In the genomic region with DNA sequence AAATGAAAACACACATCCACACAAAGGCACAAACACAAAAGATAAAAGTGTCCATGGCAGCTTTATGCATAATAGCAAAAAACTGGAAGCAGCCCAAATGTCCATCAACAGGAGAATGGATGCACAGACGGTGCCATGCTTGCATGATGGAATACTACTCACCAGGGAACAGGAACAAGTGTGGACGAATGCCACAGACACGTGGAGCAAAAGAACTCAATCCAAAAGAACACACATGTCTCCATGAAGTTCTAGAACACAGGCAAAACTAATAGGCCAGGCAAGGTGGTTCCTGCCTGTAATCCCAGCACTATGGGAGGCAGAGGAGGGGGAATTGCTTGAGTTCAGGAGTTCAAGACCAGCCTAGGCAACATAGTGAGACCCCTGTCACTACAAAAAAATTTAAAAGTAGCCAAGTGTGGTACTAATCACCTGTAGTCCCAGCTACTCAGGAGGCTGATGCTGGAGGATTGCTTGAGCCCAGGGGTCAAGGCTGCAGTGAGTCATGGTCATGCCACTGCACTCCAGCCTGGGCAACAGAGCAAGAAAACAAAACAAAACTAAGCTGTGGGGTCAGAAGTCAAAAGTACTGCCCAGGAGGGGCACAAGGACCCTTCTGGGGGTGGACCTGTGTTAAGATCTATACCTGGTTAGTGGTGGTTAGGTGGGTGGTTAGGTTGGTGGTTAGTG, we compare ENCODE assay signal across 17 cellular contexts. TPM values are rescaled to one million over a fixed set of nuclear protein-coding genes. Genes with fewer than 3 reads are reported as not detected.
DNase-seq lines count a peak whose midpoint lies in the region; ATAC-seq, FAIRE-seq and TF ChIP-seq lines count a peak whose summit lies in the region.
"Had no signal": no experiment of that assay in that cellular context is flagged by ENCODE, and none has a peak within 500 bp of the region (broad histone marks: within the 10 kb centered on the region; RNA-seq: fewer than 3 reads in every experiment).

No MANE protein-coding gene starts in this region.

- WGBS in endodermal cell (ENCODE audit: insufficient coverage in 1 of 2, insufficient read length in 1 of 2), 2 experiments: 91 to 100% methylated on average over 2 to 3 of the region's 3 CpGs
- 53 to 74% (median 54%) methylated on average over 3 of the region's 3 CpGs for WGBS in small intestine, 3 donors

- no peak for DNase-seq in activated CD4-positive, alpha-beta T cell treated with anti-CD3 and anti-CD28 coated beads, Interleukin-2, amount 10 ng/mL, durations not matched to agents 7 days and 5 days
- DNase-seq in activated CD4-positive, alpha-beta T cell treated with anti-CD3 and anti-CD28 coated beads for 1 hour: no peak
- DNase-seq in T-helper 17 cell (no peak), endodermal cell (no peak), osteocyte (ENCODE audit: extremely low spot score, unreplicated experiment) (no peak), small intestine (no peak), Kasumi-1 (lab: John Stamatoyannopoulos, UW) (no peak)
- DNase-seq: activated effector memory CD4-positive, alpha-beta T cell treated with anti-CD3 and anti-CD28 coated beads, Interleukin-2, amount 50 U/mL, for 16 hours; DMS 273 treated with DMSO at 0.1 percent for 48 hours; midbrain; NCI-H1105 treated with DMSO at 0.1 percent for 48 hours; NCI-H526 had no signal

- peak overlapping the region; percentile 37 for H3K27ac Mint-ChIP-seq in activated CD4-positive, alpha-beta T cell treated with anti-CD3 and anti-CD28 coated beads, Interleukin-2, amount 10 ng/mL, durations not matched to agents 7 days and 5 days
- H3K27ac Mint-ChIP-seq in T-helper 17 cell: peak overlapping the region; percentile 56
- peak overlapping the region; percentile 70 for H3K27ac Mint-ChIP-seq in endodermal cell
- peak overlapping the region; percentile 45 for H3K27ac Mint-ChIP-seq in osteocyte (ENCODE audit: unreplicated experiment)
- H3K27ac Mint-ChIP-seq: progenitor cell of endocrine pancreas had no signal

- H3K4me3 ChIP-seq in endodermal cell (ENCODE audit: low read length) (no peak overlapping the region), small intestine (ENCODE audit: low read depth in 1 of 2, low read length in 2 of 2) (no peak overlapping the region)
- H3K4me3 ChIP-seq: vagina had no signal

- H3K4me1 ChIP-seq in endodermal cell (ENCODE audit: control insufficient read depth, insufficient read depth, low read length) (no peaks in the 10 kb centered on the region), small intestine (ENCODE audit: control insufficient read depth in 2 of 2, insufficient read depth in 1 of 2, low read depth in 1 of 2, low read length in 1 of 2) (no peaks in the 10 kb centered on the region)
- H3K4me1 ChIP-seq: vagina had no signal

- no peak for FAIRE-seq in small intestine (lab: Jason Lieb, UNC)

- H3K27me3 Mint-ChIP-seq in activated CD4-positive, alpha-beta T cell treated with anti-CD3 and anti-CD28 coated beads, Interleukin-2, amount 10 ng/mL, durations not matched to agents 7 days and 5 days: no peaks in the 10 kb centered on the region
- H3K27me3 Mint-ChIP-seq in T-helper 17 cell (no peaks in the 10 kb centered on the region), endodermal cell (ENCODE audit: insufficient read depth) (no peaks in the 10 kb centered on the region), osteocyte (ENCODE audit: unreplicated experiment) (no peaks in the 10 kb centered on the region)

- no peak for TF ChIP-seq POLR2A in GM18505 (IDR thresholded peaks at IDR 0.05; ENCODE audit: borderline replicate concordance, extremely low read depth, insufficient read depth, insufficient read length)

- CTCF ChIA-PET in activated CD4-positive, alpha-beta T cell treated with anti-CD3 and anti-CD28 coated beads, Interleukin-2, amount 10 ng/mL, durations not matched to agents 7 days and 5 days (lab: Charles Lee): interaction anchor here (1.1 kb wide), 1 partner anchor 36 kb away, joined by 3 read pairs; no protein-coding TSS in a partner anchor

- peak overlapping the region; percentile 18 for H3K4me3 Mint-ChIP-seq in activated CD4-positive, alpha-beta T cell treated with anti-CD3 and anti-CD28 coated beads, Interleukin-2, amount 10 ng/mL, durations not matched to agents 7 days and 5 days
- H3K4me3 Mint-ChIP-seq in T-helper 17 cell: no peak overlapping the region
- no peak overlapping the region for H3K4me3 Mint-ChIP-seq in endodermal cell
- H3K4me3 Mint-ChIP-seq in osteocyte (ENCODE audit: unreplicated experiment): no peak overlapping the region
- H3K4me3 Mint-ChIP-seq: WTC11 had no signal

- no peak for ATAC-seq in T-helper 17 cell
- ATAC-seq in GM18505 (IDR thresholded peaks at IDR 0.05; ENCODE audit: unreplicated experiment): no peak
- ATAC-seq: Right ventricle myocardium inferior, WTC11 had no signal

- H3K36me3 ChIP-seq in endodermal cell (ENCODE audit: control insufficient read depth, insufficient read depth, low read length) (no peaks in the 10 kb centered on the region), small intestine (ENCODE audit: control insufficient read depth in 2 of 2, insufficient read depth in 2 of 2, low read length in 2 of 2) (no peaks in the 10 kb centered on the region)
- H3K36me3 ChIP-seq: vagina had no signal

- no peak overlapping the region for H3K27ac ChIP-seq in endodermal cell (ENCODE audit: low read depth, low read length)
- no peak overlapping the region for H3K27ac ChIP-seq in small intestine (ENCODE audit: low read depth in 1 of 2, low read length in 1 of 2)
- H3K27ac ChIP-seq: vagina had no signal

- H3K9me3 Mint-ChIP-seq in activated CD4-positive, alpha-beta T cell treated with anti-CD3 and anti-CD28 coated beads, Interleukin-2, amount 10 ng/mL, durations not matched to agents 7 days and 5 days: no peaks in the 10 kb centered on the region
- H3K9me3 Mint-ChIP-seq in endodermal cell (no peaks in the 10 kb centered on the region), osteocyte (ENCODE audit: unreplicated experiment) (no peaks in the 10 kb centered on the region)
- H3K9me3 Mint-ChIP-seq: WTC11 had no signal

- no peak overlapping the region for H3K9ac ChIP-seq in endodermal cell (ENCODE audit: extremely low read depth, low read length, poor library complexity, severe bottlenecking)

- POLR2A ChIA-PET in activated CD4-positive, alpha-beta T cell treated with anti-CD3 and anti-CD28 coated beads, Interleukin-2, amount 10 ng/mL, durations not matched to agents 7 days and 5 days (lab: Charles Lee): no interaction called here

- no peaks in the 10 kb centered on the region for H3K27me3 ChIP-seq in endodermal cell (ENCODE audit: control insufficient read depth, insufficient read depth, low read length, poor library complexity, severe bottlenecking)
- H3K27me3 ChIP-seq in small intestine (ENCODE audit: control insufficient read depth in 2 of 2, insufficient read depth in 2 of 2, low read length in 2 of 2): no peaks in the 10 kb centered on the region
- H3K27me3 ChIP-seq: vagina had no signal

- H3K36me3 Mint-ChIP-seq in activated CD4-positive, alpha-beta T cell treated with anti-CD3 and anti-CD28 coated beads, Interleukin-2, amount 10 ng/mL, durations not matched to agents 7 days and 5 days (ENCODE audit: low read depth): no peaks in the 10 kb centered on the region
- H3K36me3 Mint-ChIP-seq in T-helper 17 cell (ENCODE audit: low read depth): no peaks in the 10 kb centered on the region
- no peaks in the 10 kb centered on the region for H3K36me3 Mint-ChIP-seq in endodermal cell (ENCODE audit: low read depth)
- H3K36me3 Mint-ChIP-seq in osteocyte (ENCODE audit: unreplicated experiment): no peaks in the 10 kb centered on the region
- H3K36me3 Mint-ChIP-seq: WTC11 had no signal

- H3K4me1 Mint-ChIP-seq in activated CD4-positive, alpha-beta T cell treated with anti-CD3 and anti-CD28 coated beads, Interleukin-2, amount 10 ng/mL, durations not matched to agents 7 days and 5 days: no peaks in the 10 kb centered on the region
- H3K4me1 Mint-ChIP-seq in T-helper 17 cell: peaks cover 7% of the 10 kb centered on the region
- no peaks in the 10 kb centered on the region for H3K4me1 Mint-ChIP-seq in endodermal cell
- H3K4me1 Mint-ChIP-seq in osteocyte (ENCODE audit: unreplicated experiment): peaks cover 36% of the 10 kb centered on the region

- H3K9me3 ChIP-seq in T-helper 17 cell (ENCODE audit: control insufficient read depth, low read length, poor library complexity, severe bottlenecking): no peaks in the 10 kb centered on the region
- no peaks in the 10 kb centered on the region for H3K9me3 ChIP-seq in endodermal cell (ENCODE audit: control insufficient read depth, low read length)
- no peaks in the 10 kb centered on the region for H3K9me3 ChIP-seq in small intestine (ENCODE audit: control insufficient read depth, low read depth)
- H3K9me3 ChIP-seq: vagina had no signal

- TF ChIP-seq CTCF in endodermal cell (conservative IDR thresholded peaks at IDR 0.05): no peak
- no peak for TF ChIP-seq CTCF in osteocyte (IDR thresholded peaks at IDR 0.05)

RNA-seq across cellular contexts. Expression of a gene that starts 7.3 kb away (rescaled TPM):
- 1 to 10 TPM; 1.2 to 1.7 TPM for total RNA-seq in activated CD4-positive, alpha-beta T cell treated with anti-CD3 and anti-CD28 coated beads, Interleukin-2, amount 10 ng/mL, durations not matched to agents 7 days and 5 days
- 1 to 10 TPM; 3.9 to 5.0 TPM for total RNA-seq in T-helper 17 cell
- total RNA-seq in endodermal cell: under 1 TPM; 0.11 to 0.15 TPM
- polyA plus RNA-seq in endodermal cell (2013, experiment 1 of 2): 4.3 TPM
- polyA plus RNA-seq in endodermal cell (2013, experiment 2 of 2): 4.3 TPM
- total RNA-seq in osteocyte: 54.0 and 58.8 TPM in 2 replicates
- 1 to 10 TPM in 2 of 3 donors, under 1 TPM in 1; 0.67 to 6.9 (median 5.1) TPM for polyA plus RNA-seq in small intestine
- total RNA-seq: progenitor cell of endocrine pancreas had no signal

RNA-seq across cellular contexts. Expression of a gene that starts 28.5 kb away (rescaled TPM):
- 100 to 1,000 TPM; 207 to 214 TPM for total RNA-seq in activated CD4-positive, alpha-beta T cell treated with anti-CD3 and anti-CD28 coated beads, Interleukin-2, amount 10 ng/mL, durations not matched to agents 7 days and 5 days
- 100 to 1,000 TPM in 1 of 2 donors, 10 to 100 TPM in 1; 91.3 to 131 TPM for total RNA-seq in T-helper 17 cell
- total RNA-seq in endodermal cell: under 1 TPM in 1 of 2 donors, not detected in 1; 0.13 TPM
- 0.18 TPM for polyA plus RNA-seq in endodermal cell (2013, experiment 1 of 2)
- polyA plus RNA-seq in endodermal cell (2013, experiment 2 of 2): 0.46 TPM
- 0.59 and 0.78 TPM in 2 replicates for total RNA-seq in osteocyte
- 1 to 10 TPM; 1.1 to 7.2 (median 2.4) TPM for polyA plus RNA-seq in small intestine
- total RNA-seq: progenitor cell of endocrine pancreas had no signal

RNA-seq across cellular contexts. Expression of a gene that starts 42.7 kb away (rescaled TPM):
- total RNA-seq in activated CD4-positive, alpha-beta T cell treated with anti-CD3 and anti-CD28 coated beads, Interleukin-2, amount 10 ng/mL, durations not matched to agents 7 days and 5 days: 10 to 100 TPM; 60.8 to 66.0 TPM
- total RNA-seq in T-helper 17 cell (100 to 1,000 TPM; 139 to 177 TPM), endodermal cell (10 to 100 TPM; 63.1 to 66.0 TPM), osteocyte (93.9 and 103 TPM in 2 replicates)
- 92.4 TPM for polyA plus RNA-seq in endodermal cell (2013, experiment 1 of 2)
- 96.3 TPM for polyA plus RNA-seq in endodermal cell (2013, experiment 2 of 2)
- polyA plus RNA-seq in small intestine: 100 to 1,000 TPM; 112 to 178 (median 153) TPM

RNA-seq across cellular contexts. Expression of a gene that starts 44.2 kb away (rescaled TPM):
- total RNA-seq in activated CD4-positive, alpha-beta T cell treated with anti-CD3 and anti-CD28 coated beads, Interleukin-2, amount 10 ng/mL, durations not matched to agents 7 days and 5 days: 10 to 100 TPM; 63.0 to 72.6 TPM
- total RNA-seq in T-helper 17 cell (100 to 1,000 TPM in 1 of 2 donors, 10 to 100 TPM in 1; 85.3 to 107 TPM), endodermal cell (10 to 100 TPM; 83.5 to 86.2 TPM), osteocyte (47.2 and 47.5 TPM in 2 replicates)
- 57.5 TPM for polyA plus RNA-seq in endodermal cell (2013, experiment 1 of 2)
- polyA plus RNA-seq in endodermal cell (2013, experiment 2 of 2): 50.7 TPM
- 10 to 100 TPM; 15.9 to 19.8 (median 19.5) TPM for polyA plus RNA-seq in small intestine

Comparison
In these comparisons a context has a peak if more than half of its experiments do, and no peak if none do; other contexts are left out.
1. RNA of a gene that starts 28.5 kb away (total RNA-seq): 207 to 214 TPM in activated CD4-positive, alpha-beta T cell treated with anti-CD3 and anti-CD28 coated beads, Interleukin-2, amount 10 ng/mL, durations not matched to agents 7 days and 5 days and 91.3 to 131 TPM in T-helper 17 cell; 0.59 to 0.78 TPM in osteocyte and 0.13 TPM in endodermal cell; every median in the first group is over 10 times any median in the second.
2. Peak in every context shown above with its lines, with median percentiles within 50 percentile points of each other: H3K27ac Mint-ChIP-seq.